ENCODE assay signal across 8 cellular contexts in genomic region chr6:111823831-111824607, GRCh38. TPM values are rescaled to one million over a fixed set of nuclear protein-coding genes. Genes with fewer than 3 reads are reported as not detected.
DNase-seq lines count a peak whose midpoint lies in the region; ATAC-seq and TF ChIP-seq lines count a peak whose summit lies in the region.

No MANE protein-coding gene starts in this region.

- POLR2A ChIA-PET in activated B cell treated with CpG ODN at 0.5 μM for 24 hours (lab: Charles Lee) = interaction anchor here (0.8 to 2.5 kb wide), 6 partner anchors 10 to 50 kb away, joined by 3 to 19 read pairs (median 5); partner anchors contain the start of gene FYN

- peaks cover 85% of the 10 kb centered on the region for H3K4me1 Mint-ChIP-seq in activated T-cell treated with anti-CD3 and anti-CD28 coated beads, Interleukin-2, amount 50 U/mL, for 72 hours (ENCODE audit: low read depth)
- peaks cover 28% of the 10 kb centered on the region for H3K4me1 Mint-ChIP-seq in activated B cell treated with CpG ODN at 0.5 μM for 24 hours

- peak overlapping the region; percentile 62 to 76 for H3K27ac ChIP-seq in uterus

- H3K36me3 Mint-ChIP-seq in activated T-cell treated with anti-CD3 and anti-CD28 coated beads, Interleukin-2, amount 50 U/mL, for 72 hours (ENCODE audit: insufficient read depth in 2 of 2) = peaks cover 5 to 17% of the 10 kb centered on the region in 2 donors
- H3K36me3 Mint-ChIP-seq in activated B cell treated with CpG ODN at 0.5 μM for 24 hours (ENCODE audit: low read depth) = peaks cover 5% of the 10 kb centered on the region

- H3K4me3 Mint-ChIP-seq in activated T-cell treated with anti-CD3 and anti-CD28 coated beads, Interleukin-2, amount 50 U/mL, for 72 hours = peak overlapping the region; percentile 48 to 71
- no peak overlapping the region for H3K4me3 Mint-ChIP-seq in activated B cell treated with CpG ODN at 0.5 μM for 24 hours

- H3K9me3 Mint-ChIP-seq in activated T-cell treated with anti-CD3 and anti-CD28 coated beads, Interleukin-2, amount 50 U/mL, for 72 hours = no peaks in the 10 kb centered on the region
- H3K9me3 Mint-ChIP-seq in activated B cell treated with CpG ODN at 0.5 μM for 24 hours = no peaks in the 10 kb centered on the region

- H3K27me3 Mint-ChIP-seq in activated T-cell treated with anti-CD3 and anti-CD28 coated beads, Interleukin-2, amount 50 U/mL, for 72 hours (ENCODE audit: low read depth) = no peaks in the 10 kb centered on the region
- H3K27me3 Mint-ChIP-seq in activated B cell treated with CpG ODN at 0.5 μM for 24 hours = no peaks in the 10 kb centered on the region

- intact Hi-C loops in activated B cell treated with CpG ODN at 0.5 μM for 24 hours (cut with micrococcal nuclease) = loop anchor here (2.0 kb wide), 1 partner anchor 19 kb away; no protein-coding TSS in a partner anchor
- intact Hi-C loops in left ventricle myocardium superior (cut with micrococcal nuclease) = no loop called here
- intact Hi-C loops in uterus (cut with DNase I; ENCODE audit: low total_unique reads) = no loop called here

- DNase-seq in activated T-cell treated with anti-CD3 and anti-CD28 coated beads, Interleukin-2, amount 50 U/mL, for 72 hours = peak in 1 of 2 donors; percentile 48
- no peak for DNase-seq in activated T-cell treated with anti-CD3 and anti-CD28 coated beads, Interleukin-2, amount 50 U/mL, for 1 hour
- no peak for DNase-seq in activated B cell treated with CpG ODN at 0.5 μM for 24 hours
- no peak for DNase-seq in left ventricle myocardium superior
- DNase-seq in uterus = peak in 1 of 2 donors; percentile 47

- TF ChIP-seq CTCF in activated B cell treated with CpG ODN at 0.5 μM for 24 hours (IDR thresholded peaks at IDR 0.05) = no peak
- no peak for TF ChIP-seq CTCF in uterus (IDR thresholded peaks at IDR 0.05)

- no peaks in the 10 kb centered on the region for H3K9me3 ChIP-seq in uterus

- ATAC-seq in activated T-cell treated with anti-CD3 and anti-CD28 coated beads, Interleukin-2, amount 50 U/mL, for 72 hours (replicated peaks in 1 of 2) = peak; percentile 74 to 77
- ATAC-seq in activated B cell treated with CpG ODN at 0.5 μM for 24 hours (ENCODE audit: low read depth) (peak; percentile 57), left ventricle myocardium superior (peak; percentile 77), GM21360 (IDR thresholded peaks at IDR 0.05; ENCODE audit: unreplicated experiment) (no peak), GM18861 (IDR thresholded peaks at IDR 0.05; ENCODE audit: unreplicated experiment) (no peak), HG02970 (IDR thresholded peaks at IDR 0.05; ENCODE audit: low FRiP score, unreplicated experiment) (no peak)

- no peak overlapping the region for H3K4me3 ChIP-seq in uterus

- no peak for TF ChIP-seq POLR2A in uterus (IDR thresholded peaks at IDR 0.05)

- H3K27ac Mint-ChIP-seq in activated T-cell treated with anti-CD3 and anti-CD28 coated beads, Interleukin-2, amount 50 U/mL, for 72 hours = peak overlapping the region; percentile 71
- peak overlapping the region; percentile 77 for H3K27ac Mint-ChIP-seq in activated B cell treated with CpG ODN at 0.5 μM for 24 hours

- CTCF ChIA-PET in activated B cell treated with CpG ODN at 0.5 μM for 24 hours (lab: Charles Lee) = interaction anchor here (0.9 to 1.9 kb wide), 2 partner anchors 19 to 21 kb away, joined by 3 to 7 read pairs; no protein-coding TSS in a partner anchor

- peaks cover 0 to 9% of the 10 kb centered on the region in 2 donors for H3K4me1 ChIP-seq in uterus

- no peaks in the 10 kb centered on the region for H3K36me3 ChIP-seq in uterus

- no peaks in the 10 kb centered on the region for H3K27me3 ChIP-seq in uterus

RNA-seq across cellular contexts. Expression of gene FYN, which starts 49.2 kb away (rescaled TPM):
- total RNA-seq in activated T-cell treated with anti-CD3 and anti-CD28 coated beads, Interleukin-2, amount 50 U/mL, for 72 hours = 100 to 1,000 TPM; 504 to 505 TPM
- total RNA-seq in activated B cell treated with CpG ODN at 0.5 μM for 24 hours (57.8 and 64.7 TPM in 2 replicates), left ventricle myocardium superior (51.6 TPM), uterus (100 to 1,000 TPM in 3 of 4 donors, 10 to 100 TPM in 1; 50.7 to 208 (median 135) TPM)

Comparison
In these comparisons a context has a peak if more than half of its experiments do, and no peak if none do; other contexts are left out.
1. ATAC-seq: peak in activated T-cell treated with anti-CD3 and anti-CD28 coated beads, Interleukin-2, amount 50 U/mL, for 72 hours (2 of 2), activated B cell treated with CpG ODN at 0.5 μM for 24 hours (single experiment) and left ventricle myocardium superior (single experiment); none in GM21360 (single experiment), GM18861 (single experiment) and HG02970 (single experiment).